ENCODE assay signal across 1 cellular context in the genomic region with DNA sequence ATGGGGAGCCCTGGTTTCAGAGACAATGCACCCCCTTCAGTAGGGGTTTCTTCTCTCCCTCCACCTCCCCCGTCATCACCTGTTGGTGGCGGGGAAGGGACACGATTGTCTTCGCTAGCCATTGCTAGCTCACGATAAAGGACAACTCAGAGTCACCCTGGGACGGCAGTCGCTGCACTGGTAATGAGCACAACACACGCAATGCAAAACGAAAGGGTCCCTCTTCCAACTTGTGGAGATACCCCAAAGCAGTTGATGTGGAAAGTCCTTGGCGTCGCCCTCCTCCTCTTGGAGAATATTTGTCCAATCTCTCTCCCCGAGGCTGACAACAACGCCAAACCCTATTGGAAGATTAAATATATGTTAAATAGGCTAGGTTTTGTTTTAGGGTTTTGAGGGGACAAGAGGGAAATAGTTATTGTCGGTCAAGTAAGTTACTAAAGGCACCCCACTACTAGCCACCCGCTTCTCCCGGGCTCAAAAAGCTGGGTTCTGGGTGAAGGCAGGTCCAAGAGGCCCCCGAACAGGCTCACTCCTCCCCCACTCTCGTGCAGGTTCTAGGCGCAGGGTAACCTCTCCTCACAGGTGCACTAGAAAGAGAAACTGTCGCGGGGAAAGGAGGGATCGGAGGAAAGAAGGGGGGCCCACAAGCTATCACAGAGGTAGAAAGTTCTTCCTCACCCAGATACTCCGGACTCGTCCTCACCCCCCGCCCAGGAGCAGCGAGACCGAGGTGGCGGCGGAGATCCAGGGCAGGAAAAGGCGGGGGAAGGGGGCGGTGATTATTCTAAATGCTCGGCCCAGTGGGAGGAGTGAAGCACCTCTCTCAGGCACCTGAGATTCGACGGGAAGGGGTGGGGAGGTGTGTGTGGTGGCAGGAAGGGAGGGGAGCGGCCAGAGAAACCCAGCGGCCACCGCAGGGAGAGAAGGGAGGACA.
TF ChIP-seq lines count a peak whose summit lies in the region.

A gene with protein sequence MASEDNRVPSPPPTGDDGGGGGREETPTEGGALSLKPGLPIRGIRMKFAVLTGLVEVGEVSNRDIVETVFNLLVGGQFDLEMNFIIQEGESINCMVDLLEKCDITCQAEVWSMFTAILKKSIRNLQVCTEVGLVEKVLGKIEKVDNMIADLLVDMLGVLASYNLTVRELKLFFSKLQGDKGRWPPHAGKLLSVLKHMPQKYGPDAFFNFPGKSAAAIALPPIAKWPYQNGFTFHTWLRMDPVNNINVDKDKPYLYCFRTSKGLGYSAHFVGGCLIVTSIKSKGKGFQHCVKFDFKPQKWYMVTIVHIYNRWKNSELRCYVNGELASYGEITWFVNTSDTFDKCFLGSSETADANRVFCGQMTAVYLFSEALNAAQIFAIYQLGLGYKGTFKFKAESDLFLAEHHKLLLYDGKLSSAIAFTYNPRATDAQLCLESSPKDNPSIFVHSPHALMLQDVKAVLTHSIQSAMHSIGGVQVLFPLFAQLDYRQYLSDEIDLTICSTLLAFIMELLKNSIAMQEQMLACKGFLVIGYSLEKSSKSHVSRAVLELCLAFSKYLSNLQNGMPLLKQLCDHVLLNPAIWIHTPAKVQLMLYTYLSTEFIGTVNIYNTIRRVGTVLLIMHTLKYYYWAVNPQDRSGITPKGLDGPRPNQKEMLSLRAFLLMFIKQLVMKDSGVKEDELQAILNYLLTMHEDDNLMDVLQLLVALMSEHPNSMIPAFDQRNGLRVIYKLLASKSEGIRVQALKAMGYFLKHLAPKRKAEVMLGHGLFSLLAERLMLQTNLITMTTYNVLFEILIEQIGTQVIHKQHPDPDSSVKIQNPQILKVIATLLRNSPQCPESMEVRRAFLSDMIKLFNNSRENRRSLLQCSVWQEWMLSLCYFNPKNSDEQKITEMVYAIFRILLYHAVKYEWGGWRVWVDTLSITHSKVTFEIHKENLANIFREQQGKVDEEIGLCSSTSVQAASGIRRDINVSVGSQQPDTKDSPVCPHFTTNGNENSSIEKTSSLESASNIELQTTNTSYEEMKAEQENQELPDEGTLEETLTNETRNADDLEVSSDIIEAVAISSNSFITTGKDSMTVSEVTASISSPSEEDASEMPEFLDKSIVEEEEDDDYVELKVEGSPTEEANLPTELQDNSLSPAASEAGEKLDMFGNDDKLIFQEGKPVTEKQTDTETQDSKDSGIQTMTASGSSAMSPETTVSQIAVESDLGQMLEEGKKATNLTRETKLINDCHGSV (N-terminal part only) (minus strand): TSS at position 764 of the 937 bp plus-strand sequence. CDS start 642 bp downstream, at position 122.

TF ChIP-seq in HepG2, 621 proteins besides CTCF, POLR2A, EP300 and RAD21 (continued from another document and continues in another):
- TF ChIP-seq, protein P1, sequence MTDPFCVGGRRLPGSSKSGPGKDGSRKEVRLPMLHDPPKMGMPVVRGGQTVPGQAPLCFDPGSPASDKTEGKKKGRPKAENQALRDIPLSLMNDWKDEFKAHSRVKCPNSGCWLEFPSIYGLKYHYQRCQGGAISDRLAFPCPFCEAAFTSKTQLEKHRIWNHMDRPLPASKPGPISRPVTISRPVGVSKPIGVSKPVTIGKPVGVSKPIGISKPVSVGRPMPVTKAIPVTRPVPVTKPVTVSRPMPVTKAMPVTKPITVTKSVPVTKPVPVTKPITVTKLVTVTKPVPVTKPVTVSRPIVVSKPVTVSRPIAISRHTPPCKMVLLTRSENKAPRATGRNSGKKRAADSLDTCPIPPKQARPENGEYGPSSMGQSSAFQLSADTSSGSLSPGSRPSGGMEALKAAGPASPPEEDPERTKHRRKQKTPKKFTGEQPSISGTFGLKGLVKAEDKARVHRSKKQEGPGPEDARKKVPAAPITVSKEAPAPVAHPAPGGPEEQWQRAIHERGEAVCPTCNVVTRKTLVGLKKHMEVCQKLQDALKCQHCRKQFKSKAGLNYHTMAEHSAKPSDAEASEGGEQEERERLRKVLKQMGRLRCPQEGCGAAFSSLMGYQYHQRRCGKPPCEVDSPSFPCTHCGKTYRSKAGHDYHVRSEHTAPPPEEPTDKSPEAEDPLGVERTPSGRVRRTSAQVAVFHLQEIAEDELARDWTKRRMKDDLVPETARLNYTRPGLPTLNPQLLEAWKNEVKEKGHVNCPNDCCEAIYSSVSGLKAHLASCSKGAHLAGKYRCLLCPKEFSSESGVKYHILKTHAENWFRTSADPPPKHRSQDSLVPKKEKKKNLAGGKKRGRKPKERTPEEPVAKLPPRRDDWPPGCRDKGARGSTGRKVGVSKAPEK (CRISPR knock-in tag; IDR thresholded peaks at IDR 0.05; ENCODE audit: borderline replicate concordance) = no peak
- TF ChIP-seq HCFC1 (IDR thresholded peaks at IDR 0.05; ENCODE audit: low read depth, low read length) (no peak), ZNF44 (CRISPR knock-in tag; IDR thresholded peaks at IDR 0.05) (no peak), SP2 (CRISPR knock-in tag; IDR thresholded peaks at IDR 0.05) (no peak), ARNT2 (CRISPR knock-in tag; IDR thresholded peaks at IDR 0.05; ENCODE audit: low read depth) (no peak), ELF1 (CRISPR knock-in tag; IDR thresholded peaks at IDR 0.05) (no peak), ZNF720 (CRISPR knock-in tag; IDR thresholded peaks at IDR 0.05) (no peak), ZKSCAN8 (CRISPR knock-in tag; IDR thresholded peaks at IDR 0.05; ENCODE audit: borderline replicate concordance) (no peak), ZNF879 (CRISPR knock-in tag; IDR thresholded peaks at IDR 0.05) (no peak), TP53 (CRISPR knock-in tag; conservative IDR thresholded peaks at IDR 0.05) (no peak), ZNF367 (CRISPR knock-in tag; IDR thresholded peaks at IDR 0.05; ENCODE audit: borderline replicate concordance) (no peak), SUZ12 (IDR thresholded peaks at IDR 0.05; ENCODE audit: low read depth, low read length) (no peak), MTF1 (CRISPR knock-in tag; IDR thresholded peaks at IDR 0.05) (no peak), ZNF629 (CRISPR knock-in tag; conservative IDR thresholded peaks at IDR 0.05) (no peak), KDM5A (IDR thresholded peaks at IDR 0.05; ENCODE audit: borderline replicate concordance, low read length) (peak; percentile 58; the same call in 1 of the 2 replicates), JUNB (CRISPR knock-in tag; IDR thresholded peaks at IDR 0.05; ENCODE audit: borderline replicate concordance) (no peak), TEAD2 (CRISPR knock-in tag; IDR thresholded peaks at IDR 0.05) (no peak), NFATC3 (CRISPR knock-in tag; IDR thresholded peaks at IDR 0.05) (no peak), SOX5 (CRISPR knock-in tag; IDR thresholded peaks at IDR 0.05; ENCODE audit: borderline replicate concordance) (no peak; the same call in 1 of the 2 replicates), JARID2 (CRISPR knock-in tag; IDR thresholded peaks at IDR 0.05; ENCODE audit: insufficient replicate concordance) (no peak), SP1 (IDR thresholded peaks at IDR 0.05) (no peak), SP1 (CRISPR knock-in tag; IDR thresholded peaks at IDR 0.05) (no peak), GTF3A (CRISPR knock-in tag; conservative IDR thresholded peaks at IDR 0.05) (no peak), ZNF160 (CRISPR knock-in tag; IDR thresholded peaks at IDR 0.05) (no peak), ZNF33A (CRISPR knock-in tag; IDR thresholded peaks at IDR 0.05; ENCODE audit: borderline replicate concordance) (no peak), SMAD9 (CRISPR knock-in tag; IDR thresholded peaks at IDR 0.05) (no peak), KLF12 (CRISPR knock-in tag; IDR thresholded peaks at IDR 0.05; ENCODE audit: borderline replicate concordance) (no peak), ISX (CRISPR knock-in tag; conservative IDR thresholded peaks at IDR 0.05) (no peak), FOXC1 (CRISPR knock-in tag; IDR thresholded peaks at IDR 0.05; ENCODE audit: borderline replicate concordance) (no peak; the same call in 1 of the 2 replicates), KLF16 (CRISPR knock-in tag; IDR thresholded peaks at IDR 0.05) (no peak), MAZ (IDR thresholded peaks at IDR 0.05; ENCODE audit: borderline replicate concordance, low read depth, low read length) (peak; percentile 49; the same call in 1 of the 2 replicates), MAZ (CRISPR knock-in tag; IDR thresholded peaks at IDR 0.05; ENCODE audit: low read depth) (no peak)
- TF ChIP-seq, protein P2, sequence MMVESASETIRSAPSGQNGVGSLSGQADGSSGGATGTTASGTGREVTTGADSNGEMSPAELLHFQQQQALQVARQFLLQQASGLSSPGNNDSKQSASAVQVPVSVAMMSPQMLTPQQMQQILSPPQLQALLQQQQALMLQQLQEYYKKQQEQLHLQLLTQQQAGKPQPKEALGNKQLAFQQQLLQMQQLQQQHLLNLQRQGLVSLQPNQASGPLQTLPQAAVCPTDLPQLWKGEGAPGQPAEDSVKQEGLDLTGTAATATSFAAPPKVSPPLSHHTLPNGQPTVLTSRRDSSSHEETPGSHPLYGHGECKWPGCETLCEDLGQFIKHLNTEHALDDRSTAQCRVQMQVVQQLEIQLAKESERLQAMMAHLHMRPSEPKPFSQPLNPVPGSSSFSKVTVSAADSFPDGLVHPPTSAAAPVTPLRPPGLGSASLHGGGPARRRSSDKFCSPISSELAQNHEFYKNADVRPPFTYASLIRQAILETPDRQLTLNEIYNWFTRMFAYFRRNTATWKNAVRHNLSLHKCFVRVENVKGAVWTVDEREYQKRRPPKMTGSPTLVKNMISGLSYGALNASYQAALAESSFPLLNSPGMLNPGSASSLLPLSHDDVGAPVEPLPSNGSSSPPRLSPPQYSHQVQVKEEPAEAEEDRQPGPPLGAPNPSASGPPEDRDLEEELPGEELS (CRISPR knock-in tag; IDR thresholded peaks at IDR 0.05) = peak; percentile 6; the same call in 1 of the 2 replicates
- TF ChIP-seq, protein P3, sequence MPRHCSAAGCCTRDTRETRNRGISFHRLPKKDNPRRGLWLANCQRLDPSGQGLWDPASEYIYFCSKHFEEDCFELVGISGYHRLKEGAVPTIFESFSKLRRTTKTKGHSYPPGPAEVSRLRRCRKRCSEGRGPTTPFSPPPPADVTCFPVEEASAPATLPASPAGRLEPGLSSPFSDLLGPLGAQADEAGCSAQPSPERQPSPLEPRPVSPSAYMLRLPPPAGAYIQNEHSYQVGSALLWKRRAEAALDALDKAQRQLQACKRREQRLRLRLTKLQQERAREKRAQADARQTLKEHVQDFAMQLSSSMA (CRISPR knock-in tag; IDR thresholded peaks at IDR 0.05) = peak; percentile 51; the same call in 1 of the 2 replicates
- TF ChIP-seq, protein P4, sequence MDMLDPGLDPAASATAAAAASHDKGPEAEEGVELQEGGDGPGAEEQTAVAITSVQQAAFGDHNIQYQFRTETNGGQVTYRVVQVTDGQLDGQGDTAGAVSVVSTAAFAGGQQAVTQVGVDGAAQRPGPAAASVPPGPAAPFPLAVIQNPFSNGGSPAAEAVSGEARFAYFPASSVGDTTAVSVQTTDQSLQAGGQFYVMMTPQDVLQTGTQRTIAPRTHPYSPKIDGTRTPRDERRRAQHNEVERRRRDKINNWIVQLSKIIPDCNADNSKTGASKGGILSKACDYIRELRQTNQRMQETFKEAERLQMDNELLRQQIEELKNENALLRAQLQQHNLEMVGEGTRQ (IDR thresholded peaks at IDR 0.05; ENCODE audit: low read depth, low read length) = no peak
- TF ChIP-seq, protein P4 (CRISPR knock-in tag; IDR thresholded peaks at IDR 0.05; ENCODE audit: borderline replicate concordance) = no peak
- TF ChIP-seq, protein P5, sequence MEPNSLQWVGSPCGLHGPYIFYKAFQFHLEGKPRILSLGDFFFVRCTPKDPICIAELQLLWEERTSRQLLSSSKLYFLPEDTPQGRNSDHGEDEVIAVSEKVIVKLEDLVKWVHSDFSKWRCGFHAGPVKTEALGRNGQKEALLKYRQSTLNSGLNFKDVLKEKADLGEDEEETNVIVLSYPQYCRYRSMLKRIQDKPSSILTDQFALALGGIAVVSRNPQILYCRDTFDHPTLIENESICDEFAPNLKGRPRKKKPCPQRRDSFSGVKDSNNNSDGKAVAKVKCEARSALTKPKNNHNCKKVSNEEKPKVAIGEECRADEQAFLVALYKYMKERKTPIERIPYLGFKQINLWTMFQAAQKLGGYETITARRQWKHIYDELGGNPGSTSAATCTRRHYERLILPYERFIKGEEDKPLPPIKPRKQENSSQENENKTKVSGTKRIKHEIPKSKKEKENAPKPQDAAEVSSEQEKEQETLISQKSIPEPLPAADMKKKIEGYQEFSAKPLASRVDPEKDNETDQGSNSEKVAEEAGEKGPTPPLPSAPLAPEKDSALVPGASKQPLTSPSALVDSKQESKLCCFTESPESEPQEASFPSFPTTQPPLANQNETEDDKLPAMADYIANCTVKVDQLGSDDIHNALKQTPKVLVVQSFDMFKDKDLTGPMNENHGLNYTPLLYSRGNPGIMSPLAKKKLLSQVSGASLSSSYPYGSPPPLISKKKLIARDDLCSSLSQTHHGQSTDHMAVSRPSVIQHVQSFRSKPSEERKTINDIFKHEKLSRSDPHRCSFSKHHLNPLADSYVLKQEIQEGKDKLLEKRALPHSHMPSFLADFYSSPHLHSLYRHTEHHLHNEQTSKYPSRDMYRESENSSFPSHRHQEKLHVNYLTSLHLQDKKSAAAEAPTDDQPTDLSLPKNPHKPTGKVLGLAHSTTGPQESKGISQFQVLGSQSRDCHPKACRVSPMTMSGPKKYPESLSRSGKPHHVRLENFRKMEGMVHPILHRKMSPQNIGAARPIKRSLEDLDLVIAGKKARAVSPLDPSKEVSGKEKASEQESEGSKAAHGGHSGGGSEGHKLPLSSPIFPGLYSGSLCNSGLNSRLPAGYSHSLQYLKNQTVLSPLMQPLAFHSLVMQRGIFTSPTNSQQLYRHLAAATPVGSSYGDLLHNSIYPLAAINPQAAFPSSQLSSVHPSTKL (CRISPR knock-in tag; IDR thresholded peaks at IDR 0.05) = no peak; the same call in 1 of the 2 replicates
